Comparison of ENCODE assay signal across 1 cellular context in the genomic region with DNA sequence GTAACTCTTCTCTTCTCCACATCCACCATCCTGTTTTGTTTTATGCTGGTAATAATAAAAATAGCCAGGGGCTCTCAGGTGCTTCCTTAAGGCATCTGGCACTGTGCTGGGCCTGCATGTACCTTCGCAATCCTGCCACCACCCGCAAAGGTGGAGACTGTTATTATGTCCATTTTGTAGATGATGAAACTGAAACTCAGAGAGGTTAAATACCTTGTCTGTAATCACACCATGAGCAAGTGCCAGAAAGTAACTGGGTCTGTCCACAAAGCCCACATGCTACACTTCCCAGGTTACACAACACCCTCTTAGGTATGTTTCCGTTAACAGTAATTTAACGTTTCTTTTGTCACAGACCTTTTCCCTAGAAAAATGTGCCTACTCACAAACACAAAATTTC.
TF ChIP-seq lines count a peak whose summit lies in the region.

No MANE protein-coding gene starts in this region.

TF ChIP-seq in A549, 52 proteins besides CTCF, POLR2A, EP300 and RAD21 (continued from another document):
- no peak for TF ChIP-seq TFCP2L1 (CRISPR knock-in tag; IDR thresholded peaks at IDR 0.05)
- no peak for TF ChIP-seq RFX5 (IDR thresholded peaks at IDR 0.05)
- TF ChIP-seq FOSL2 (IDR thresholded peaks at IDR 0.05): no peak
- no peak for TF ChIP-seq FOSL2 (CRISPR knock-in tag; IDR thresholded peaks at IDR 0.05)
- no peak for TF ChIP-seq KDM1A (IDR thresholded peaks at IDR 0.05; ENCODE audit: low read depth)
- TF ChIP-seq BHLHE40 (IDR thresholded peaks at IDR 0.05; ENCODE audit: low read depth, low read length): no peak
